Comparison of ENCODE assay signal across 24 cellular contexts in genomic region chr9:96499257-96499656, GRCh38. TPM values are rescaled to one million over a fixed set of nuclear protein-coding genes. Genes with fewer than 3 reads are reported as not detected.
DNase-seq lines count a peak whose midpoint lies in the region; ATAC-seq, FAIRE-seq and TF ChIP-seq lines count a peak whose summit lies in the region.
"Had no signal": no experiment of that assay in that cellular context is flagged by ENCODE, and none has a peak within 500 bp of the region (broad histone marks: within the 10 kb centered on the region; RNA-seq: fewer than 3 reads in every experiment).

No MANE protein-coding gene starts in this region.

- ATAC-seq in GM23338 = no peak
- ATAC-seq: CD8-positive, alpha-beta T cell had no signal

- H3K27ac ChIP-seq in GM23338 (ENCODE audit: low read depth) = no peak overlapping the region
- no peak overlapping the region for H3K27ac ChIP-seq in HEK293 (ENCODE audit: extremely low read depth, low read depth, low read length)
- no peak overlapping the region; the same call in 1 of the 2 replicates for H3K27ac ChIP-seq in H1 (ENCODE audit: low read depth, low read length)
- peak overlapping the region; percentile 64 for H3K27ac ChIP-seq in substantia nigra (ENCODE audit: low read depth, low read length, poor library complexity, severe bottlenecking)
- H3K27ac ChIP-seq: C4-2B, HL-60, KMS-11, RWPE1, SK-N-MC had no signal

- no peak overlapping the region for H3K18ac ChIP-seq in H1 (ENCODE audit: extremely low read depth, low read length)

- H3F3A ChIP-seq in GM23338 (replicated peaks; ENCODE audit: low read depth) = 0 out of 2 replicates have a peak, but pooled peaks cover 2% of the 10 kb centered on the region

- FAIRE-seq in H1 (lab: Jason Lieb, UNC) = no peak
- FAIRE-seq: GM12891 had no signal

- H2BK5ac ChIP-seq in H1 (ENCODE audit: low read depth, low read length) = no peak overlapping the region

- no peak overlapping the region for H2BK15ac ChIP-seq in H1 (ENCODE audit: low read length)

- peaks cover 46% of the 10 kb centered on the region for H3K4me1 Mint-ChIP-seq in GM23338
- H3K4me1 Mint-ChIP-seq: IgD-negative memory B cell had no signal

- TF ChIP-seq POLR2A in H1 (IDR thresholded peaks at IDR 0.05; ENCODE audit: control extremely low read depth in 1 of 2, low read depth in 2 of 2, low read length in 2 of 2) = no peak

- TF ChIP-seq RAD21 in H1 (IDR thresholded peaks at IDR 0.05 in 1 of 2, conservative IDR thresholded peaks at IDR 0.05 in 1 of 2; ENCODE audit: low read depth in 2 of 2, low read length in 2 of 2) = no peak

- H3K9ac ChIP-seq in H1 (replicated peaks in 1 of 4; ENCODE audit: extremely low read depth in 1 of 4, low read depth in 3 of 4, low read length in 3 of 4) = no peak overlapping the region
- H3K9ac ChIP-seq: KMS-11 had no signal

- no peaks in the 10 kb centered on the region for H3K27me3 ChIP-seq in GM23338 (ENCODE audit: insufficient read depth)
- H3K27me3 ChIP-seq in H1 (replicated peaks in 1 of 4; ENCODE audit: control insufficient read depth in 3 of 4, extremely low read depth in 1 of 4, insufficient read depth in 3 of 4, low read length in 3 of 4) = no peaks in the 10 kb centered on the region

- POLR2A ChIA-PET in HEK293 (lab: Yijun Ruan, JAX) (no interaction called here), H1 (lab: Charles Lee; ENCODE audit: partially characterized antibody) (no interaction called here)

- H3K14ac ChIP-seq in H1 (ENCODE audit: insufficient read length) = no peak overlapping the region

- H3K9me2 ChIP-seq in GM23338 (ENCODE audit: insufficient read depth) = no peaks in the 10 kb centered on the region

- no peaks in the 10 kb centered on the region for H3K9me3 Mint-ChIP-seq in GM23338
- H3K9me3 Mint-ChIP-seq: CD8-positive, alpha-beta T cell; IgD-negative memory B cell had no signal

- H3K79me2 ChIP-seq in GM23338 (replicated peaks; ENCODE audit: insufficient read depth) = no peaks in the 10 kb centered on the region
- H3K79me2 ChIP-seq in H1 (ENCODE audit: control insufficient read depth in 1 of 2, insufficient read depth in 2 of 2, low read length in 2 of 2) = no peaks in the 10 kb centered on the region

- no peak for TF ChIP-seq EP300 in H1 (IDR thresholded peaks at IDR 0.05; ENCODE audit: borderline replicate concordance in 1 of 2, low read depth in 2 of 2, low read length in 2 of 2)

- H3K27me3 Mint-ChIP-seq in GM23338 (ENCODE audit: insufficient read depth, low read depth, poor library complexity) = peaks cover 6% of the 10 kb centered on the region
- H3K27me3 Mint-ChIP-seq: IgD-negative memory B cell had no signal

- CTCF ChIA-PET in HEK293 (lab: Yijun Ruan, JAX) = interaction anchor here (0.7 kb wide), 1 partner anchor 132 kb away, joined by 3 read pairs; no protein-coding TSS in a partner anchor
- CTCF ChIA-PET in H1 (lab: Charles Lee; ENCODE audit: partially characterized antibody) = interaction anchor here (1.8 kb wide), 1 partner anchor 168 kb away, joined by 6 read pairs; no protein-coding TSS in a partner anchor

- H4K20me1 ChIP-seq in GM23338 (replicated peaks; ENCODE audit: insufficient read depth) (no peaks in the 10 kb centered on the region), H1 (replicated peaks in 1 of 2; ENCODE audit: control insufficient read depth in 1 of 2, insufficient read depth in 2 of 2, low read length in 2 of 2) (no peaks in the 10 kb centered on the region)

- no peaks in the 10 kb centered on the region; the same call in 1 of the 2 replicates for H3K79me1 ChIP-seq in H1 (ENCODE audit: low read depth, low read length)

- 95% methylated on average over 6 of the region's 7 CpGs; no CpG with 5 or more reads in 1 of the 2 experiments for WGBS in H1 (ENCODE audit: extremely low coverage in 1 of 2, insufficient coverage in 1 of 2, insufficient read length in 1 of 2, insufficient replicate concordance in 2 of 2, low coverage in 1 of 2, low lambda C conversion rate in 2 of 2, missing lambda C conversion rate in 1 of 2), 2 experiments

- no peak overlapping the region for H4K91ac ChIP-seq in H1 (replicated peaks; ENCODE audit: insufficient read length, low read length)

- H3K56ac ChIP-seq in H1 (replicated peaks; ENCODE audit: insufficient read length, low read depth, low read length) = no peak overlapping the region

- H2AFZ ChIP-seq in GM23338 = no peak overlapping the region
- no peak overlapping the region for H2AFZ ChIP-seq in H1 (ENCODE audit: low read length)

- peaks cover 9% of the 10 kb centered on the region; the same call in 2 of the 3 replicates for H3K36me3 Mint-ChIP-seq in GM23338 (ENCODE audit: low read depth)

- no peak overlapping the region for H2BK20ac ChIP-seq in H1 (ENCODE audit: low read length)

- no peak overlapping the region for H4K5ac ChIP-seq in H1 (ENCODE audit: insufficient read length, low read depth, low read length)

- H3K9me3 ChIP-seq in HEK293 (ENCODE audit: control insufficient read depth, insufficient read depth, low read depth, low read length) (no peaks in the 10 kb centered on the region), H1 (ENCODE audit: insufficient read depth in 2 of 2, low read depth in 1 of 2, low read length in 1 of 2) (no peaks in the 10 kb centered on the region)
- H3K9me3 ChIP-seq: HAP-1 had no signal

- no peak overlapping the region for H2BK12ac ChIP-seq in H1 (ENCODE audit: low read depth, low read length)

- no peak for DNase-seq in GM23338 (ENCODE audit: low spot score)
- no peak for DNase-seq in H1 (ENCODE audit: low read depth in 1 of 2, low spot score in 2 of 2)
- DNase-seq in substantia nigra (lab: John Stamatoyannopoulos, UW) = no peak
- no peak for DNase-seq in DMS153 (lab: John Stamatoyannopoulos, UW)
- DNase-seq in stimulated activated CD4-positive, alpha-beta T cell treated with anti-CD3 and anti-CD28 coated beads, Interleukin-2, amount 100 ng/mL, for 24 hours = no peak
- no peak for DNase-seq in activated naive CD4-positive, alpha-beta T cell treated with anti-CD3 and anti-CD28 coated beads, Interleukin-2, amount 50 U/mL, for 16 hours
- DNase-seq: CD8-positive, alpha-beta T cell; DMS 273 treated with DMSO at 0.1 percent for 48 hours; DMS79 treated with DMSO at 0.1 percent for 48 hours; GF-D8; MM.1S; NCI-H2029; NCI-H446 treated with DMSO at 0.1 percent for 48 hours; NCI-H526; SIG-M5 had no signal

- H2BK120ac ChIP-seq in H1 (replicated peaks; ENCODE audit: low read depth, low read length) = no peak overlapping the region

- H2AK5ac ChIP-seq in H1 (ENCODE audit: low read depth, low read length) = no peak overlapping the region

- H4K8ac ChIP-seq in H1 (ENCODE audit: extremely low read depth, insufficient read depth, low read length) = peak overlapping the region; percentile 58

- H3K4me2 ChIP-seq in GM23338 = no peak overlapping the region
- no peak overlapping the region for H3K4me2 ChIP-seq in H1 (ENCODE audit: insufficient read depth in 1 of 2, low read depth in 2 of 2, low read length in 2 of 2)
- H3K4me2 ChIP-seq: KMS-11 had no signal

- TF ChIP-seq CTCF in GM23338 (conservative IDR thresholded peaks at IDR 0.05; ENCODE audit: low read depth in 2 of 2) (no peak), HEK293 (tag by site-specific recombination; IDR thresholded peaks at IDR 0.05) (no peak), H1 (IDR thresholded peaks at IDR 0.05; ENCODE audit: control extremely low read depth in 1 of 3, insufficient read depth in 1 of 3, low read depth in 1 of 3, low read length in 3 of 3) (no peak)

- H3K4ac ChIP-seq in H1 (replicated peaks; ENCODE audit: insufficient read length, low read depth, low read length) = no peak overlapping the region

- H3K27ac Mint-ChIP-seq in GM23338 = peak overlapping the region; percentile 27; the same call in 1 of the 2 replicates
- H3K27ac Mint-ChIP-seq: CD8-positive, alpha-beta T cell had no signal

- H3K4me3 Mint-ChIP-seq in GM23338 = no peak overlapping the region
- H3K4me3 Mint-ChIP-seq: CD8-positive, alpha-beta T cell; IgD-negative memory B cell had no signal

- H3K23me2 ChIP-seq in H1 (ENCODE audit: low read depth, low read length) = no peaks in the 10 kb centered on the region

- H3K4me3 ChIP-seq in GM23338 (no peak overlapping the region), HEK293 (ENCODE audit: low read depth, low read length) (no peak overlapping the region), H1 (ENCODE audit: extremely low read depth in 1 of 4, insufficient read depth in 2 of 4, low read depth in 3 of 4, low read length in 4 of 4) (no peak overlapping the region)
- H3K4me3 ChIP-seq: HAP-1, SK-N-MC had no signal

- no peaks in the 10 kb centered on the region for H3K36me3 ChIP-seq in GM23338 (ENCODE audit: insufficient read depth)
- H3K36me3 ChIP-seq in HEK293 (ENCODE audit: control insufficient read depth in 2 of 2, insufficient read depth in 1 of 2, low read length in 2 of 2) = peaks cover 0 to 7% of the 10 kb centered on the region in 2 experiments; a peak in 1 of 3 replicates
- H3K36me3 ChIP-seq in H1 (ENCODE audit: control insufficient read depth in 2 of 4, insufficient read depth in 4 of 4, low read length in 3 of 4) = no peaks in the 10 kb centered on the region; a peak in 2 of 8 replicates
- H3K36me3 ChIP-seq: HAP-1 had no signal

- no peak overlapping the region for H3K23ac ChIP-seq in H1 (ENCODE audit: insufficient read length)

- peaks cover 34% of the 10 kb centered on the region for H3K4me1 ChIP-seq in GM23338 (ENCODE audit: insufficient read depth)
- no peaks in the 10 kb centered on the region for H3K4me1 ChIP-seq in HEK293 (ENCODE audit: control insufficient read depth, insufficient read depth, low read length)
- peaks cover 0 to 13% (median 1%) of the 10 kb centered on the region in 4 experiments; a peak in 4 of 7 replicates for H3K4me1 ChIP-seq in H1 (replicated peaks in 1 of 4; ENCODE audit: control insufficient read depth in 3 of 4, insufficient read depth in 4 of 4, low read length in 3 of 4)
- H3K4me1 ChIP-seq: HAP-1 had no signal

TF ChIP-seq in GM23338, 12 proteins besides CTCF, POLR2A, EP300 and RAD21 (continues in another document):
- TF ChIP-seq CREB1 (CRISPR knock-in tag; IDR thresholded peaks at IDR 0.05; ENCODE audit: low read depth) = no peak

TF ChIP-seq in HEK293, 187 proteins besides CTCF, POLR2A, EP300 and RAD21 (continues in another document):
- TF ChIP-seq ZIC2 (tag by site-specific recombination; IDR thresholded peaks at IDR 0.05) = 0 out of 2 replicates have a peak, but pooled peaks have one; percentile 0

TF ChIP-seq in H1, 55 proteins besides CTCF, POLR2A, EP300 and RAD21 (continues in another document):
- TF ChIP-seq EGR1 (IDR thresholded peaks at IDR 0.05; ENCODE audit: borderline replicate concordance, low read depth, low read length) = no peak

RNA-seq across cellular contexts. Expression of gene HABP4, which starts 49.3 kb away (rescaled TPM):
- total RNA-seq in GM23338 (2014; rRNA removed; shearing (Covaris generic)) = 7.7 and 9.9 TPM in 2 replicates
- polyA plus RNA-seq in GM23338 (2016; fragmentation: Nextera tagmentation; extraction: Ambion mirVana) (8.8 and 11.1 TPM in 2 replicates), H1 (2011; rRNA removed) (3.3 and 3.8 TPM in 2 replicates)
- total RNA-seq in H1 (2021; fragmentation: NEBNext Ultra II Directional; extraction: Animal tissue kit (Norgen Biotek cat#: 25700)) = 10.5 and 11.2 TPM in 2 replicates
- polyA plus RNA-seq in H1 (2011; cell fraction: cytosol; rRNA removed) = 7.9 TPM
- polyA plus RNA-seq in H1 (2011; cell fraction: nucleus; rRNA removed) = 3.3 TPM
- polyA plus RNA-seq in H1 (2012, experiment 1 of 2) = 9.9 to 11.6 TPM (median 10.5 TPM) in 4 replicates
- polyA plus RNA-seq in H1 (2012, experiment 2 of 2) = 3.3 TPM
- 7.0 TPM for polyA plus RNA-seq in H1 (2013, experiment 1 of 2)
- polyA plus RNA-seq in H1 (2013, experiment 2 of 2) = 7.1 TPM
- polyA minus RNA-seq in H1 (2011; rRNA and poly(A)+ RNA removed) = 1.5 and 2.0 TPM in 2 replicates
- 3.2 TPM for polyA minus RNA-seq in H1 (2011; cell fraction: cytosol; rRNA and poly(A)+ RNA removed)
- 2.5 TPM for polyA minus RNA-seq in H1 (2011; cell fraction: nucleus; rRNA and poly(A)+ RNA removed)
